1 cellular context compared by ENCODE assay signal in genomic region chr20:50310673-50311051, GRCh38.
TF ChIP-seq lines count a peak whose summit lies in the region.

No MANE protein-coding gene starts in this region.

TF ChIP-seq in IMR-90, 13 proteins besides CTCF, POLR2A, EP300 and RAD21 (continued from another document):
- no peak for TF ChIP-seq USF2 (IDR thresholded peaks at IDR 0.05; ENCODE audit: low read depth, low read length)
- TF ChIP-seq MXI1 (IDR thresholded peaks at IDR 0.05; ENCODE audit: borderline replicate concordance, low read depth, low read length) = no peak
